In the genomic region with DNA sequence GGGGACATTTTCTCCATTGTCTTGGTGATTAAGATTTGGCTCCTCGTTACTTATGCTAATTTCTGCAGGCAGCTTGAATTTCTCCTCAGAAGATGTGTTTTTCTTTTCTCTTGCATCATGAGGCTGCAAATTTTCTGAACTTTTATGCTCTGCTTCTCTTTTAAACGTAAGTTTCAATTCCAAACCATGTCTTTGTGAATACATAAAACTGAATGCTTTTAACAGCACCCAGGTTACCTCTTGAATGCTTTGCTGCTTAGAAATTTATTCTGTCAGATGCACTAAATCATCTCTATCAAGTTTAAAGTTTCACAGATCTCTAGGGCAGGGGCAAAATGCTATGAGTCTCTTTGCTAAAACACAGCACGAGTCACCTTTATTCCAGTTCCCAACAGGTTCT, we compare ENCODE assay signal across 2 cellular contexts.
TF ChIP-seq lines count a peak whose summit lies in the region.

No MANE protein-coding gene starts in this region.

TF ChIP-seq in HepG2, 621 proteins besides CTCF, POLR2A, EP300 and RAD21:
- TF ChIP-seq POLR2AphosphoS2 (IDR thresholded peaks at IDR 0.05; ENCODE audit: low read depth, low read length): no peak
- no peak for TF ChIP-seq MLLT10 (CRISPR knock-in tag; IDR thresholded peaks at IDR 0.05)
- TF ChIP-seq ELF3 (CRISPR knock-in tag; IDR thresholded peaks at IDR 0.05): no peak
- no peak for TF ChIP-seq CENPX (CRISPR knock-in tag; IDR thresholded peaks at IDR 0.05)
- TF ChIP-seq ZNF841 (CRISPR knock-in tag; IDR thresholded peaks at IDR 0.05; ENCODE audit: borderline replicate concordance): peak; percentile 92

TF ChIP-seq in HEK293, 187 proteins besides CTCF, POLR2A, EP300 and RAD21:
- no peak for TF ChIP-seq SP3 (tag by site-specific recombination; IDR thresholded peaks at IDR 0.05)
- 0 out of 2 replicates have a peak, but pooled peaks have one; percentile 4 for TF ChIP-seq ZNF585B (tag by site-specific recombination; IDR thresholded peaks at IDR 0.05)
- TF ChIP-seq ZNF19 (tag by site-specific recombination; IDR thresholded peaks at IDR 0.05; ENCODE audit: low read depth): no peak
- no peak for TF ChIP-seq ZNF501 (tag by site-specific recombination; IDR thresholded peaks at IDR 0.05)
- TF ChIP-seq PRDM2 (tag by site-specific recombination; IDR thresholded peaks at IDR 0.05; ENCODE audit: borderline replicate concordance): no peak
- no peak for TF ChIP-seq TSHZ1 (tag by site-specific recombination; IDR thresholded peaks at IDR 0.05; ENCODE audit: borderline replicate concordance)
